16 cellular contexts compared by ENCODE assay signal in genomic region chr7:104933433-104934074, GRCh38.
A peak's percentile ranks its signal among the peaks of the same experiment; 100 is the strongest.
DNase-seq lines count a peak whose midpoint lies in the region; ATAC-seq and TF ChIP-seq lines count a peak whose summit lies in the region.
"Had no signal": no experiment of that assay in that cellular context is flagged by ENCODE, and none has a peak within 500 bp of the region (broad histone marks: within the 10 kb centered on the region; RNA-seq: fewer than 3 reads in every experiment).

No MANE protein-coding gene starts in this region.

- no peak overlapping the region for H3K4me3 ChIP-seq in BLaER1
- H3K4me3 ChIP-seq in OCI-LY7 (ENCODE audit: low read depth, low read length, poor library complexity, severe bottlenecking), result no peak overlapping the region
- no peak overlapping the region for H3K4me3 ChIP-seq in breast epithelium

- H3K9me3 Mint-ChIP-seq in IgD-negative memory B cell, result no peaks in the 10 kb centered on the region
- no peaks in the 10 kb centered on the region for H3K9me3 Mint-ChIP-seq in memory B cell
- H3K9me3 Mint-ChIP-seq: central memory CD8-positive, alpha-beta T cell; effector memory CD8-positive, alpha-beta T cell had no signal

- H3K36me3 ChIP-seq in BLaER1, result no peaks in the 10 kb centered on the region
- H3K36me3 ChIP-seq in OCI-LY7 (ENCODE audit: insufficient read depth, low read length), result no peaks in the 10 kb centered on the region
- no peaks in the 10 kb centered on the region for H3K36me3 ChIP-seq in breast epithelium

- intact Hi-C loops in OCI-LY7 (cut with micrococcal nuclease; ENCODE audit: unreplicated experiment) (no loop called here), breast epithelium (cut with DNase I; ENCODE audit: low total_unique reads) (loop anchor here (10.0 kb wide), 1 partner anchor 91 kb away; no protein-coding TSS in a partner anchor)

- ATAC-seq in memory B cell (ENCODE audit: low read depth), result peak; percentile 92
- no peak for ATAC-seq in HG02973 (IDR thresholded peaks at IDR 0.05; ENCODE audit: unreplicated experiment)
- ATAC-seq: activated CD8-positive, alpha-beta memory T cell treated with anti-CD3 and anti-CD28 coated beads, Interleukin-2, amount 10 ng/mL, durations not matched to agents 7 days and 5 days; effector memory CD8-positive, alpha-beta T cell had no signal

- peak; percentile 41 for DNase-seq in OCI-LY7 (ENCODE audit: low spot score)
- DNase-seq in memory B cell (ENCODE audit: low spot score in 2 of 2), result peak in 1 of 2 donors; percentile 23
- no peak for DNase-seq in GDM1 (lab: John Stamatoyannopoulos, UW)
- DNase-seq in cerebellum (ENCODE audit: low spot score), result no peak
- no peak for DNase-seq in breast epithelium (ENCODE audit: low spot score in 2 of 2)
- DNase-seq: activated CD4-positive, alpha-beta T cell treated with anti-CD3 and anti-CD28 coated beads for 1 hour; activated CD8-positive, alpha-beta memory T cell treated with anti-CD3 and anti-CD28 coated beads, Interleukin-2, amount 10 ng/mL, durations not matched to agents 7 days and 5 days; effector memory CD8-positive, alpha-beta T cell; hypothalamus; NCI-H1048; NCI-H2107; substantia nigra had no signal

- H3K4me2 ChIP-seq in BLaER1 (peak overlapping the region; percentile 83), OCI-LY7 (ENCODE audit: low read length) (peak overlapping the region; percentile 34)

- H3K27me3 ChIP-seq in BLaER1 (no peaks in the 10 kb centered on the region), breast epithelium (no peaks in the 10 kb centered on the region)

- H4K20me1 ChIP-seq in BLaER1 (no peaks in the 10 kb centered on the region), OCI-LY7 (ENCODE audit: insufficient read depth, low read length) (no peaks in the 10 kb centered on the region)

- H3K4me1 ChIP-seq in BLaER1 (peaks cover 75% of the 10 kb centered on the region), OCI-LY7 (ENCODE audit: insufficient read depth, low read length, poor library complexity, severe bottlenecking) (peaks cover 32% of the 10 kb centered on the region), breast epithelium (no peaks in the 10 kb centered on the region)

- H3K9me2 ChIP-seq in OCI-LY7 (ENCODE audit: insufficient read depth, low read length), result no peaks in the 10 kb centered on the region

- no peak for TF ChIP-seq POLR2A in breast epithelium (IDR thresholded peaks at IDR 0.05)

- no peak overlapping the region for H3K9ac ChIP-seq in BLaER1

- H3K27ac Mint-ChIP-seq in IgD-negative memory B cell, result peak overlapping the region; percentile 5 to 63 (median 9)
- H3K27ac Mint-ChIP-seq in memory B cell, result peak overlapping the region; percentile 80
- H3K27ac Mint-ChIP-seq: activated CD8-positive, alpha-beta memory T cell treated with anti-CD3 and anti-CD28 coated beads, Interleukin-2, amount 10 ng/mL, durations not matched to agents 7 days and 5 days had no signal

- H3K27ac ChIP-seq in BLaER1, result peak overlapping the region; percentile 91; the same call in 1 of the 2 replicates
- H3K27ac ChIP-seq in OCI-LY7 (ENCODE audit: low read depth, low read length, poor library complexity, severe bottlenecking), result no peak overlapping the region
- no peak overlapping the region for H3K27ac ChIP-seq in breast epithelium

- POLR2A ChIA-PET in OCI-LY7 (lab: Charles Lee), result interaction anchor here (0.5 to 1.3 kb wide), 3 partner anchors 9 to 309 kb away, joined by 3 read pairs; no protein-coding TSS in a partner anchor

- H3K4me3 Mint-ChIP-seq in IgD-negative memory B cell (peak overlapping the region; percentile 10 to 63 (median 22)), memory B cell (peak overlapping the region; percentile 43)
- H3K4me3 Mint-ChIP-seq: activated CD8-positive, alpha-beta memory T cell treated with anti-CD3 and anti-CD28 coated beads, Interleukin-2, amount 10 ng/mL, durations not matched to agents 7 days and 5 days; central memory CD8-positive, alpha-beta T cell; effector memory CD8-positive, alpha-beta T cell had no signal

- H3K36me3 Mint-ChIP-seq in IgD-negative memory B cell, result peaks cover 2% of the 10 kb centered on the region
- H3K36me3 Mint-ChIP-seq in memory B cell, result no peaks in the 10 kb centered on the region
- H3K36me3 Mint-ChIP-seq: activated CD8-positive, alpha-beta memory T cell treated with anti-CD3 and anti-CD28 coated beads, Interleukin-2, amount 10 ng/mL, durations not matched to agents 7 days and 5 days had no signal

- H3K27me3 Mint-ChIP-seq in IgD-negative memory B cell (no peaks in the 10 kb centered on the region), memory B cell (no peaks in the 10 kb centered on the region)
- H3K27me3 Mint-ChIP-seq: activated CD8-positive, alpha-beta memory T cell treated with anti-CD3 and anti-CD28 coated beads, Interleukin-2, amount 10 ng/mL, durations not matched to agents 7 days and 5 days; central memory CD8-positive, alpha-beta T cell; effector memory CD8-positive, alpha-beta T cell had no signal

- CTCF ChIA-PET in OCI-LY7 (lab: Charles Lee; ENCODE audit: unreplicated experiment), result no interaction called here

- H2AFZ ChIP-seq in OCI-LY7 (ENCODE audit: low read length), result peak overlapping the region; percentile 9; the same call in 1 of the 2 replicates

- H3K4me1 Mint-ChIP-seq in IgD-negative memory B cell (peaks cover 23 to 33% (median 31%) of the 10 kb centered on the region in 3 donors), memory B cell (peaks cover 38% of the 10 kb centered on the region)
- H3K4me1 Mint-ChIP-seq: activated CD8-positive, alpha-beta memory T cell treated with anti-CD3 and anti-CD28 coated beads, Interleukin-2, amount 10 ng/mL, durations not matched to agents 7 days and 5 days had no signal

- TF ChIP-seq CTCF in OCI-LY7 (conservative IDR thresholded peaks at IDR 0.05; ENCODE audit: low read length) (no peak), breast epithelium (IDR thresholded peaks at IDR 0.05) (no peak)

- H3K79me2 ChIP-seq in OCI-LY7 (ENCODE audit: insufficient read depth, low read depth, low read length), result no peaks in the 10 kb centered on the region

- H3K9me3 ChIP-seq in BLaER1 (no peaks in the 10 kb centered on the region), OCI-LY7 (ENCODE audit: low read length) (no peaks in the 10 kb centered on the region), breast epithelium (no peaks in the 10 kb centered on the region)

- BruUV-seq in OCI-LY7 (replicated peaks; lab: Mats Ljungman, UMichigan), result no TSS peak
